27 cellular contexts compared by ENCODE assay signal in genomic region chr16:88536510-88536909, GRCh38. TPM values are rescaled to one million over a fixed set of nuclear protein-coding genes. Genes with fewer than 3 reads are reported as not detected.
DNase-seq lines count a peak whose midpoint lies in the region; ATAC-seq, FAIRE-seq and TF ChIP-seq lines count a peak whose summit lies in the region.
"Had no signal": no experiment of that assay in that cellular context is flagged by ENCODE, and none has a peak within 500 bp of the region (broad histone marks: within the 10 kb centered on the region; RNA-seq: fewer than 3 reads in every experiment).

No MANE protein-coding gene starts in this region.

- H3K27ac ChIP-seq in H9 (ENCODE audit: insufficient read length, low read depth, low read length): no peak overlapping the region
- H3K27ac ChIP-seq in colonic mucosa: no peak overlapping the region
- H3K27ac ChIP-seq: pancreas, PC-9, transverse colon had no signal

- no peak overlapping the region for H3K14ac ChIP-seq in H9 (ENCODE audit: insufficient read depth, low read length)

- FAIRE-seq in GM12892 (lab: Jason Lieb, UNC): no peak
- FAIRE-seq: GM18507, pancreas had no signal

- H2BK5ac ChIP-seq in H9 (ENCODE audit: insufficient read length, low read length): no peak overlapping the region

- no peak for TF ChIP-seq POLR2A in GM12892 (IDR thresholded peaks at IDR 0.05; ENCODE audit: low read depth, low read length)

- H3K9me3 Mint-ChIP-seq in activated naive CD8-positive, alpha-beta T cell (ENCODE audit: low read depth): no peaks in the 10 kb centered on the region
- no peaks in the 10 kb centered on the region for H3K9me3 Mint-ChIP-seq in activated naive CD8-positive, alpha-beta T cell treated with anti-CD3 and anti-CD28 coated beads for 36 hours
- H3K9me3 Mint-ChIP-seq in H9 (no peaks in the 10 kb centered on the region), brain (peaks cover 0 to 3% (median 0%) of the 10 kb centered on the region in 5 experiments)
- H3K9me3 Mint-ChIP-seq in stimulated activated effector memory CD8-positive, alpha-beta T cell treated with anti-CD3 and anti-CD28 coated beads, Interleukin-12 subunit alpha, Interleukin-12 subunit beta, amount 100 ng/mL, for 72 hours: no peaks in the 10 kb centered on the region
- H3K9me3 Mint-ChIP-seq: activated B cell treated with CpG ODN at 0.5 μM for 24 hours; activated CD4-positive, alpha-beta memory T cell treated with anti-CD3 and anti-CD28 coated beads for 36 hours; activated naive CD4-positive, alpha-beta T cell treated with anti-CD3 and anti-CD28 coated beads, Interleukin-2, amount 10 ng/mL, durations not matched to agents 7 days and 5 days; naive thymus-derived CD8-positive, alpha-beta T cell had no signal

- H3K36me3 Mint-ChIP-seq in activated naive CD8-positive, alpha-beta T cell: no peaks in the 10 kb centered on the region
- peaks cover 3% of the 10 kb centered on the region for H3K36me3 Mint-ChIP-seq in activated naive CD8-positive, alpha-beta T cell treated with anti-CD3 and anti-CD28 coated beads for 36 hours
- H3K36me3 Mint-ChIP-seq in H9 (ENCODE audit: insufficient read depth in 1 of 3, low read depth in 3 of 3) (peaks cover 4 to 5% (median 4%) of the 10 kb centered on the region in 3 experiments; a peak in 5 of 7 replicates), brain (peaks cover 4% of the 10 kb centered on the region)
- peaks cover 58% of the 10 kb centered on the region for H3K36me3 Mint-ChIP-seq in stimulated activated effector memory CD8-positive, alpha-beta T cell treated with anti-CD3 and anti-CD28 coated beads, Interleukin-12 subunit alpha, Interleukin-12 subunit beta, amount 100 ng/mL, for 72 hours
- H3K36me3 Mint-ChIP-seq: naive thymus-derived CD8-positive, alpha-beta T cell had no signal

- no peak overlapping the region for H3K27ac Mint-ChIP-seq in activated naive CD8-positive, alpha-beta T cell
- no peak overlapping the region for H3K27ac Mint-ChIP-seq in activated naive CD8-positive, alpha-beta T cell treated with anti-CD3 and anti-CD28 coated beads for 36 hours
- H3K27ac Mint-ChIP-seq in H9 (no peak overlapping the region), brain (peak overlapping the region in 1 of 5 experiments; percentile 92)
- H3K27ac Mint-ChIP-seq in stimulated activated effector memory CD8-positive, alpha-beta T cell treated with anti-CD3 and anti-CD28 coated beads, Interleukin-12 subunit alpha, Interleukin-12 subunit beta, amount 100 ng/mL, for 72 hours: peak overlapping the region; percentile 89
- H3K27ac Mint-ChIP-seq: activated naive CD4-positive, alpha-beta T cell treated with anti-CD3 and anti-CD28 coated beads, Interleukin-2, amount 10 ng/mL, durations not matched to agents 7 days and 5 days had no signal

- no peak overlapping the region for H2BK12ac ChIP-seq in H9 (ENCODE audit: insufficient read length, low read depth, low read length)

- no peak overlapping the region for H2BK120ac ChIP-seq in H9 (ENCODE audit: low read depth, low read length, poor library complexity, severe bottlenecking)

- H3K9me3 ChIP-seq in H9 (ENCODE audit: control insufficient read depth, low read depth, low read length) (no peaks in the 10 kb centered on the region), colonic mucosa (no peaks in the 10 kb centered on the region)
- H3K9me3 ChIP-seq: pancreas, transverse colon had no signal

- no CpG with 5 or more reads among the region's 11 CpGs for WGBS in H9 (ENCODE audit: extremely low coverage, insufficient read length, low lambda C conversion rate)

- no peaks in the 10 kb centered on the region for H3K27me3 Mint-ChIP-seq in activated naive CD8-positive, alpha-beta T cell
- peaks cover 6% of the 10 kb centered on the region for H3K27me3 Mint-ChIP-seq in activated naive CD8-positive, alpha-beta T cell treated with anti-CD3 and anti-CD28 coated beads for 36 hours
- peaks cover 22% of the 10 kb centered on the region for H3K27me3 Mint-ChIP-seq in H9 (ENCODE audit: low read depth)
- no peaks in the 10 kb centered on the region for H3K27me3 Mint-ChIP-seq in brain

- H3K36me3 ChIP-seq in colonic mucosa: no peaks in the 10 kb centered on the region
- H3K36me3 ChIP-seq: transverse colon had no signal

- H4K5ac ChIP-seq in H9 (ENCODE audit: insufficient read length, low read depth, low read length): no peak overlapping the region

- DNase-seq in activated naive CD8-positive, alpha-beta T cell treated with anti-CD3 and anti-CD28 coated beads for 36 hours: no peak
- peak; percentile 25 for DNase-seq in H9
- no peak for DNase-seq in stimulated activated effector memory CD8-positive, alpha-beta T cell treated with anti-CD3 and anti-CD28 coated beads, Interleukin-12 subunit alpha, Interleukin-12 subunit beta, amount 100 ng/mL, for 72 hours (ENCODE audit: low spot score in 2 of 2)
- DNase-seq in colonic mucosa: no peak
- no peak for DNase-seq in GM12892 (ENCODE audit: insufficient read length)
- DNase-seq: activated B cell treated with CpG ODN at 0.5 μM for 24 hours; activated CD4-positive, alpha-beta memory T cell treated with anti-CD3 and anti-CD28 coated beads for 36 hours; activated naive CD4-positive, alpha-beta T cell treated with anti-CD3 and anti-CD28 coated beads, Interleukin-2, amount 10 ng/mL, durations not matched to agents 7 days and 5 days; C1 segment of cervical spinal cord; central memory CD4-positive, alpha-beta T cell; dermis blood vessel endothelial cell; DND-41; midbrain; naive thymus-derived CD8-positive, alpha-beta T cell; NCI-H1105; NCI-H2029; NCI-H524 treated with DMSO at 0.1 percent for 48 hours; NK-92 treated with Interleukin-12 subunit alpha and Interleukin-12 subunit beta, amount 100 ng/mL, for 24 hours; PC-9; SHP77 treated with DMSO at 0.1 percent for 48 hours; stimulated activated CD4-positive, alpha-beta T cell treated with anti-CD3 and anti-CD28 coated beads, Interleukin-2, amount 100 ng/mL, for 24 hours; SW 1271; transverse colon had no signal

- no peaks in the 10 kb centered on the region for H3K79me1 ChIP-seq in H9 (ENCODE audit: insufficient read depth, low read depth, low read length, poor library complexity, severe bottlenecking)

- H4K91ac ChIP-seq in H9 (ENCODE audit: insufficient read length, low read depth, low read length): no peak overlapping the region

- H3K27me3 ChIP-seq in H9 (ENCODE audit: insufficient read depth, low read length): no peaks in the 10 kb centered on the region
- peaks cover 17% of the 10 kb centered on the region for H3K27me3 ChIP-seq in colonic mucosa
- H3K27me3 ChIP-seq: pancreas had no signal

- H3K4me3 ChIP-seq in colonic mucosa: no peak overlapping the region
- H3K4me3 ChIP-seq: pancreas, PC-9, transverse colon had no signal

- H4K20me1 ChIP-seq in H9 (ENCODE audit: control insufficient read depth, insufficient read depth, insufficient read length): no peaks in the 10 kb centered on the region

- TF ChIP-seq CTCF in H9 (conservative IDR thresholded peaks at IDR 0.05): no peak
- no peak for TF ChIP-seq CTCF in brain (conservative IDR thresholded peaks at IDR 0.05)
- no peak for TF ChIP-seq CTCF in colonic mucosa (IDR thresholded peaks at IDR 0.05)

- no peak overlapping the region for H3K4me2 ChIP-seq in H9 (ENCODE audit: insufficient read depth, insufficient read length, low read length)
- H3K4me2 ChIP-seq: PC-9 had no signal

- H2BK20ac ChIP-seq in H9 (ENCODE audit: low read depth, low read length, poor library complexity, severe bottlenecking): no peak overlapping the region

- H3K4me1 Mint-ChIP-seq in activated naive CD8-positive, alpha-beta T cell (ENCODE audit: low read depth): peaks cover 8% of the 10 kb centered on the region
- H3K4me1 Mint-ChIP-seq in activated naive CD8-positive, alpha-beta T cell treated with anti-CD3 and anti-CD28 coated beads for 36 hours: peaks cover 9% of the 10 kb centered on the region
- H3K4me1 Mint-ChIP-seq in H9: peaks cover 2 to 41% of the 10 kb centered on the region in 2 experiments
- peaks cover 28% of the 10 kb centered on the region for H3K4me1 Mint-ChIP-seq in brain
- H3K4me1 Mint-ChIP-seq in stimulated activated effector memory CD8-positive, alpha-beta T cell treated with anti-CD3 and anti-CD28 coated beads, Interleukin-12 subunit alpha, Interleukin-12 subunit beta, amount 100 ng/mL, for 72 hours: peaks cover 32% of the 10 kb centered on the region

- peak overlapping the region; percentile 86 for H3K4me3 Mint-ChIP-seq in activated naive CD8-positive, alpha-beta T cell
- H3K4me3 Mint-ChIP-seq in activated naive CD8-positive, alpha-beta T cell treated with anti-CD3 and anti-CD28 coated beads for 36 hours: no peak overlapping the region
- peak overlapping the region in 1 of 2 experiments; percentile 86; a peak in 2 of 5 replicates for H3K4me3 Mint-ChIP-seq in H9
- H3K4me3 Mint-ChIP-seq in brain: peak overlapping the region in 3 of 5 experiments; percentile 30 to 85 (median 83)
- peak overlapping the region; percentile 57 for H3K4me3 Mint-ChIP-seq in stimulated activated effector memory CD8-positive, alpha-beta T cell treated with anti-CD3 and anti-CD28 coated beads, Interleukin-12 subunit alpha, Interleukin-12 subunit beta, amount 100 ng/mL, for 72 hours

- H3K9ac ChIP-seq in H9 (ENCODE audit: extremely low read depth, insufficient read length, low read length): no peak overlapping the region
- no peak overlapping the region for H3K9ac ChIP-seq in colonic mucosa (ENCODE audit: low read depth in 2 of 2, low read length in 2 of 2)

- no peak overlapping the region for H3K56ac ChIP-seq in H9 (ENCODE audit: insufficient read length, low read depth, low read length)

- H3K23ac ChIP-seq in H9 (ENCODE audit: insufficient read length, low read depth, low read length): no peak overlapping the region

- H2BK15ac ChIP-seq in H9 (ENCODE audit: low read depth, low read length): no peak overlapping the region

- peaks cover 7% of the 10 kb centered on the region for H3K23me2 ChIP-seq in H9 (ENCODE audit: insufficient read length, low read depth, low read length, poor library complexity, severe bottlenecking)

- H2AK5ac ChIP-seq in H9 (ENCODE audit: insufficient read length, low read length): no peak overlapping the region

- H3K18ac ChIP-seq in H9 (ENCODE audit: insufficient read length, low read depth, low read length): no peak overlapping the region

- no peak overlapping the region for H4K8ac ChIP-seq in H9 (replicated peaks; ENCODE audit: insufficient read length, low read depth, low read length)

- no peak overlapping the region for H3T11ph ChIP-seq in H9 (ENCODE audit: low read length)

- H3K4me1 ChIP-seq in H9 (ENCODE audit: insufficient read depth, low read length) (no peaks in the 10 kb centered on the region), colonic mucosa (peaks cover 7% of the 10 kb centered on the region)
- H3K4me1 ChIP-seq: pancreas had no signal

- H3K79me2 ChIP-seq in H9 (ENCODE audit: insufficient read depth, low read length): no peaks in the 10 kb centered on the region

- ATAC-seq in stimulated activated effector memory CD8-positive, alpha-beta T cell treated with anti-CD3 and anti-CD28 coated beads, Interleukin-12 subunit alpha, Interleukin-12 subunit beta, amount 100 ng/mL, for 72 hours: no peak
- ATAC-seq: naive thymus-derived CD8-positive, alpha-beta T cell had no signal

- H2AFZ ChIP-seq in H9 (ENCODE audit: low read length): no peak overlapping the region
- H2AFZ ChIP-seq: PC-9 had no signal

- intact Hi-C loops in colonic mucosa (cut with DNase I): no loop called here

- H3K4ac ChIP-seq in H9 (ENCODE audit: low read depth, low read length): no peak overlapping the region

RNA-seq across cellular contexts. Expression of gene ZC3H18, which starts 33.7 kb away (rescaled TPM):
- total RNA-seq in activated naive CD8-positive, alpha-beta T cell treated with anti-CD3 and anti-CD28 coated beads for 36 hours: 10 to 100 TPM; 84.3 to 86.8 TPM
- 69.7 and 78.2 TPM in 2 replicates for total RNA-seq in H9 (2021)
- polyA plus RNA-seq in brain (ENCODE audit: insufficient read depth, low read depth, low replicate concordance): 61.8 TPM
- 10 to 100 TPM; 31.9 to 66.3 TPM for total RNA-seq in colonic mucosa
- 17.9 TPM for polyA plus RNA-seq in GM12892 (2012; ENCODE audit: missing spikeins)
